ENCODE assay signal across 2 cellular contexts in the genomic region with DNA sequence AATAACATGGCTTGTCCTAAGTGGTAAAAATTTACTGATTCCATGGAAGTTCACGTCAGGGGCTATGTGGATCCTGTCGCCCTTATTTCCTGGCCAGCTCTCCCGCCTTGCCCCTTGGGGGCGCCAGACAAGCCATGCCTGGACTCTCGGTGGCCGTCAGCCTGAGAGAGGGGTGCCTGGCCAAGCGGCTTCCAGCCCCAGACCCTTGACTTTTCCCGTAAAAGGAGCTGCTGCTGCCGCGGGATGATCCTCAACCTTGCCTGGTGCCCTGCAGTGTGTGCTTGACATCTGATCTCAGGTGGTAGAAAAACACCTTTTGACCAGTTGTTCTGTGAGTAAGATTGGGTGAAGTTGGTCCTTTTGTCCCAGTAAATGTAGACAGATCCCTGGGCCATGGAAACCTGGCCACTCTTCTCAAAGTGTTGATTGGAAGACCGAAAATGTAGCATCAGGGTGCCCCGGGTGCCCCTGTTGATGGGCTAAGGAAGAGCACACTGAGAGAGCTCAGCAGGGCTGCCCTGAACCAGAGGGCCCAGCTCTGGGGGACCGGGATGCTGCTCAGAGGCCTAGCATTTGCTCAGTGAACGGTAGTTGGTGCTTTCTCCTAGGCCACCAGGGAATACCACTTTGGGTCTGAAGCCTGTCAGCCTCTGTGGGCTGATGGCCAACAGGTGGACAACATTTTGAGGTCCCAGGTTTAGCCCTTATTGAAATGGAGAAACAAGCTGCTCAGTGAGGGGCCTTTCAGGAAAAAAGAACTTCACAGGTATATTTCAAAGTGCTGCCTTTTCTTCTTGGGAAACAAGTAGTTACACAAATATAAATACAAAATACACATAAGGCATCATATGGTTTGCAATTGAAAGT.
TF ChIP-seq lines count a peak whose summit lies in the region.

No MANE protein-coding gene starts in this region.

TF ChIP-seq in HCT116, 20 proteins besides CTCF, POLR2A, EP300 and RAD21:
- TF ChIP-seq, protein P1, sequence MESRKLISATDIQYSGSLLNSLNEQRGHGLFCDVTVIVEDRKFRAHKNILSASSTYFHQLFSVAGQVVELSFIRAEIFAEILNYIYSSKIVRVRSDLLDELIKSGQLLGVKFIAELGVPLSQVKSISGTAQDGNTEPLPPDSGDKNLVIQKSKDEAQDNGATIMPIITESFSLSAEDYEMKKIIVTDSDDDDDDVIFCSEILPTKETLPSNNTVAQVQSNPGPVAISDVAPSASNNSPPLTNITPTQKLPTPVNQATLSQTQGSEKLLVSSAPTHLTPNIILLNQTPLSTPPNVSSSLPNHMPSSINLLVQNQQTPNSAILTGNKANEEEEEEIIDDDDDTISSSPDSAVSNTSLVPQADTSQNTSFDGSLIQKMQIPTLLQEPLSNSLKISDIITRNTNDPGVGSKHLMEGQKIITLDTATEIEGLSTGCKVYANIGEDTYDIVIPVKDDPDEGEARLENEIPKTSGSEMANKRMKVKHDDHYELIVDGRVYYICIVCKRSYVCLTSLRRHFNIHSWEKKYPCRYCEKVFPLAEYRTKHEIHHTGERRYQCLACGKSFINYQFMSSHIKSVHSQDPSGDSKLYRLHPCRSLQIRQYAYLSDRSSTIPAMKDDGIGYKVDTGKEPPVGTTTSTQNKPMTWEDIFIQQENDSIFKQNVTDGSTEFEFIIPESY (IDR thresholded peaks at IDR 0.05; ENCODE audit: extremely low read depth, insufficient replicate concordance, low read length), result no peak
- TF ChIP-seq SIN3A (IDR thresholded peaks at IDR 0.05; ENCODE audit: low read depth), result no peak
- TF ChIP-seq EZH2 (IDR thresholded peaks at IDR 0.05), result no peak
- TF ChIP-seq ZNF274 (IDR thresholded peaks at IDR 0.05; ENCODE audit: low read depth, low read length), result no peak
- TF ChIP-seq, protein P2, sequence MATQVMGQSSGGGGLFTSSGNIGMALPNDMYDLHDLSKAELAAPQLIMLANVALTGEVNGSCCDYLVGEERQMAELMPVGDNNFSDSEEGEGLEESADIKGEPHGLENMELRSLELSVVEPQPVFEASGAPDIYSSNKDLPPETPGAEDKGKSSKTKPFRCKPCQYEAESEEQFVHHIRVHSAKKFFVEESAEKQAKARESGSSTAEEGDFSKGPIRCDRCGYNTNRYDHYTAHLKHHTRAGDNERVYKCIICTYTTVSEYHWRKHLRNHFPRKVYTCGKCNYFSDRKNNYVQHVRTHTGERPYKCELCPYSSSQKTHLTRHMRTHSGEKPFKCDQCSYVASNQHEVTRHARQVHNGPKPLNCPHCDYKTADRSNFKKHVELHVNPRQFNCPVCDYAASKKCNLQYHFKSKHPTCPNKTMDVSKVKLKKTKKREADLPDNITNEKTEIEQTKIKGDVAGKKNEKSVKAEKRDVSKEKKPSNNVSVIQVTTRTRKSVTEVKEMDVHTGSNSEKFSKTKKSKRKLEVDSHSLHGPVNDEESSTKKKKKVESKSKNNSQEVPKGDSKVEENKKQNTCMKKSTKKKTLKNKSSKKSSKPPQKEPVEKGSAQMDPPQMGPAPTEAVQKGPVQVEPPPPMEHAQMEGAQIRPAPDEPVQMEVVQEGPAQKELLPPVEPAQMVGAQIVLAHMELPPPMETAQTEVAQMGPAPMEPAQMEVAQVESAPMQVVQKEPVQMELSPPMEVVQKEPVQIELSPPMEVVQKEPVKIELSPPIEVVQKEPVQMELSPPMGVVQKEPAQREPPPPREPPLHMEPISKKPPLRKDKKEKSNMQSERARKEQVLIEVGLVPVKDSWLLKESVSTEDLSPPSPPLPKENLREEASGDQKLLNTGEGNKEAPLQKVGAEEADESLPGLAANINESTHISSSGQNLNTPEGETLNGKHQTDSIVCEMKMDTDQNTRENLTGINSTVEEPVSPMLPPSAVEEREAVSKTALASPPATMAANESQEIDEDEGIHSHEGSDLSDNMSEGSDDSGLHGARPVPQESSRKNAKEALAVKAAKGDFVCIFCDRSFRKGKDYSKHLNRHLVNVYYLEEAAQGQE (IDR thresholded peaks at IDR 0.05; ENCODE audit: low read depth), result no peak
- no peak for TF ChIP-seq JUND (IDR thresholded peaks at IDR 0.05)
- TF ChIP-seq, protein P3, sequence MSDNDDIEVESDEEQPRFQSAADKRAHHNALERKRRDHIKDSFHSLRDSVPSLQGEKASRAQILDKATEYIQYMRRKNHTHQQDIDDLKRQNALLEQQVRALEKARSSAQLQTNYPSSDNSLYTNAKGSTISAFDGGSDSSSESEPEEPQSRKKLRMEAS (IDR thresholded peaks at IDR 0.05), result no peak
- TF ChIP-seq, protein P4, sequence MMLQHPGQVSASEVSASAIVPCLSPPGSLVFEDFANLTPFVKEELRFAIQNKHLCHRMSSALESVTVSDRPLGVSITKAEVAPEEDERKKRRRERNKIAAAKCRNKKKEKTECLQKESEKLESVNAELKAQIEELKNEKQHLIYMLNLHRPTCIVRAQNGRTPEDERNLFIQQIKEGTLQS (IDR thresholded peaks at IDR 0.05), result no peak
- TF ChIP-seq SRF (IDR thresholded peaks at IDR 0.05; ENCODE audit: low read depth), result no peak
- TF ChIP-seq YY1 (IDR thresholded peaks at IDR 0.05; ENCODE audit: extremely low read depth, insufficient replicate concordance, low read depth, low read length), result no peak
- no peak for TF ChIP-seq POLR2AphosphoS5 (IDR thresholded peaks at IDR 0.05; ENCODE audit: low read depth, low read length)
- TF ChIP-seq CBX3 (IDR thresholded peaks at IDR 0.05; ENCODE audit: low read depth), result no peak
- TF ChIP-seq ZFX (IDR thresholded peaks at IDR 0.05), result no peak
- no peak for TF ChIP-seq CEBPB (IDR thresholded peaks at IDR 0.05; ENCODE audit: low read depth)
- TF ChIP-seq EGR1 (IDR thresholded peaks at IDR 0.05; ENCODE audit: low read depth), result no peak
- no peak for TF ChIP-seq TCF7L2 (IDR thresholded peaks at IDR 0.05; ENCODE audit: borderline replicate concordance, extremely low read depth, insufficient read depth, insufficient read length)
- no peak for TF ChIP-seq EZH2phosphoT487 (IDR thresholded peaks at IDR 0.05; ENCODE audit: borderline replicate concordance)
- TF ChIP-seq ELF1 (IDR thresholded peaks at IDR 0.05; ENCODE audit: borderline replicate concordance, low read depth), result no peak

TF ChIP-seq in H1, 55 proteins besides CTCF, POLR2A, EP300 and RAD21:
- TF ChIP-seq BACH1 (IDR thresholded peaks at IDR 0.05; ENCODE audit: low read length) (no peak), BCL11A (IDR thresholded peaks at IDR 0.05; ENCODE audit: low read depth in 2 of 2, low read length in 2 of 2) (no peak), RNF2 (IDR thresholded peaks at IDR 0.05; ENCODE audit: borderline replicate concordance, low read depth, low read length, missing control alignments, poor library complexity, severe bottlenecking) (no peak), TAF1 (IDR thresholded peaks at IDR 0.05; ENCODE audit: low read depth, low read length) (no peak), YY1 (IDR thresholded peaks at IDR 0.05; ENCODE audit: low read depth, low read length) (0 out of 2 replicates have a peak, but pooled peaks have one; percentile 16), POLR2AphosphoS5 (IDR thresholded peaks at IDR 0.05; ENCODE audit: low read depth, low read length) (no peak), KDM4A (IDR thresholded peaks at IDR 0.05; ENCODE audit: low read depth, low read length, severe bottlenecking) (no peak), RBBP5 (IDR thresholded peaks at IDR 0.05; ENCODE audit: borderline replicate concordance, low read depth, low read length) (no peak), SIRT6 (IDR thresholded peaks at IDR 0.05; ENCODE audit: low read length) (no peak), BRCA1 (IDR thresholded peaks at IDR 0.05; ENCODE audit: low read depth, low read length) (no peak), JUND (IDR thresholded peaks at IDR 0.05; ENCODE audit: low read length) (no peak), CREB1 (IDR thresholded peaks at IDR 0.05) (no peak), SP1 (IDR thresholded peaks at IDR 0.05; ENCODE audit: low read depth, low read length) (no peak), SRF (IDR thresholded peaks at IDR 0.05; ENCODE audit: low read depth, low read length) (peak; percentile 39; the same call in 1 of the 2 replicates), KDM5A (IDR thresholded peaks at IDR 0.05; ENCODE audit: low read length) (no peak), PHF8 (conservative IDR thresholded peaks at IDR 0.05; ENCODE audit: low read depth, low read length) (no peak), SUZ12 (IDR thresholded peaks at IDR 0.05; ENCODE audit: low read length) (no peak), JUN (IDR thresholded peaks at IDR 0.05; ENCODE audit: low read depth, low read length) (no peak), TBP (IDR thresholded peaks at IDR 0.05; ENCODE audit: low read depth, low read length) (peak; percentile 33; the same call in 1 of the 2 replicates), ZNF274 (IDR thresholded peaks at IDR 0.05; ENCODE audit: borderline replicate concordance, extremely low read depth, low read length) (no peak), CHD2 (IDR thresholded peaks at IDR 0.05; ENCODE audit: low read length) (no peak), KDM1A (IDR thresholded peaks at IDR 0.05; ENCODE audit: borderline replicate concordance, low read length) (no peak), CHD1 (IDR thresholded peaks at IDR 0.05; ENCODE audit: low read depth, low read length) (no peak), POU5F1 (IDR thresholded peaks at IDR 0.05; ENCODE audit: low read depth, low read length) (no peak), HDAC2 (IDR thresholded peaks at IDR 0.05; ENCODE audit: borderline replicate concordance in 1 of 2, low read depth in 2 of 2, low read length in 2 of 2) (no peak)
- TF ChIP-seq, protein P4 (IDR thresholded peaks at IDR 0.05; ENCODE audit: insufficient read depth, low read depth, low read length), result no peak
